ENCODE assay signal across 1 cellular context in the genomic region with DNA sequence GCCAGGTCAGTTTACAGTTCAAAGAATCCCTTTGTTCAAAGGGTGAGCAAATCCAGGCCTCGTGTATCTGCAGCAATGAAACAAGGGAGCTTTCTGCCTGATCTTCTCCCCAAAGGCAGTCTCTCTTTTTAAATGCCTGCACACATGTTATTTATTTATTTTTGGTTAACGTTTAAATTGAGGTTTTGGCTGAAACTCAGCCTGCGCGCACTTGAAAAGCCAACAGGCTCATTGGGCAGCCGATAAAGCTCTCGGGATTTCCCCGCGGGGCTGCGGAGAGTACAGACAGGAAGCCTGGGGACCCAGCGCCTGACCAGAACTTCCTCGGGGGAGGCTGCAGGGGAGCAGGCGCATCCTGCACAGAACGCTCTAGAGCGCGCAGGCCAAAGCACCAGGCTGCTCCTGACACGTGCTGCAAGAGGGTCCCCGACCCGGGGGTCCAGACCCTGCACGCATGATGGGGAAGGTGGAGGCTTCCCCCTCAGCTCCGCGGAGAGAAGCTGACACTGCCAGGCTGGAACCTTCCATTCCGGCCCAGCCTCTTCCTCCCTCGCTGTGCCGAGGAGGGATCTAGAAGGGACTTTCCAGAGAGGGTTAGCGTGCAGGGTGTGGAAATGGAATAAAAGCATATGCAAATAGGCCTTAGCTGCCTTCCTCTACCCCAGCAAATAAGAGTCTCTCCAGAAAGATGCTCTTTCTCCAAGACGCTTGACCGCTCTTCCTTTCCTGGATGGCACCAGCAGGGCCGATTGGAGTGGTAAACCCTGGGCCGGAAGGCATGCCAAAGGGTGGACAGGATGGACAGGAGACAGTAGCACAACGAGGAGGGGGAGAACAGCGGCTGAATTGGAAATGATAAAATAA.
TF ChIP-seq lines count a peak whose summit lies in the region.

No MANE protein-coding gene starts in this region.

TF ChIP-seq in HepG2, 621 proteins besides CTCF, POLR2A, EP300 and RAD21 (continued from another document and continues in another):
- TF ChIP-seq IKZF5 (CRISPR knock-in tag; IDR thresholded peaks at IDR 0.05) (peak; percentile 95), SIX4 (CRISPR knock-in tag; IDR thresholded peaks at IDR 0.05) (peak; percentile 71), ARNT (IDR thresholded peaks at IDR 0.05) (no peak), GTF2F1 (IDR thresholded peaks at IDR 0.05; ENCODE audit: low read length) (no peak), YEATS4 (CRISPR knock-in tag; IDR thresholded peaks at IDR 0.05; ENCODE audit: borderline replicate concordance) (peak; percentile 59; the same call in 1 of the 2 replicates), FOSL2 (CRISPR knock-in tag; IDR thresholded peaks at IDR 0.05) (peak; percentile 42; the same call in 1 of the 2 replicates), POLR2G (IDR thresholded peaks at IDR 0.05; ENCODE audit: low read depth, low read length) (peak; percentile 97), ZNF460 (CRISPR knock-in tag; IDR thresholded peaks at IDR 0.05; ENCODE audit: borderline replicate concordance) (peak; percentile 33; the same call in 1 of the 2 replicates), HMG20B (CRISPR knock-in tag; conservative IDR thresholded peaks at IDR 0.05) (0 out of 2 replicates have a peak, but pooled peaks have one; percentile 14), ZNF850 (CRISPR knock-in tag; conservative IDR thresholded peaks at IDR 0.05) (0 out of 2 replicates have a peak, but pooled peaks have one; percentile 31), ZNF746 (CRISPR knock-in tag; IDR thresholded peaks at IDR 0.05) (no peak), TGIF2 (CRISPR knock-in tag; IDR thresholded peaks at IDR 0.05) (peak; percentile 47; the same call in 1 of the 2 replicates), MEIS1 (CRISPR knock-in tag; IDR thresholded peaks at IDR 0.05; ENCODE audit: borderline replicate concordance) (0 out of 2 replicates have a peak, but pooled peaks have one; percentile 23), ZNF503 (CRISPR knock-in tag; IDR thresholded peaks at IDR 0.05) (peak; percentile 90; the same call in 1 of the 2 replicates), KLF15 (CRISPR knock-in tag; IDR thresholded peaks at IDR 0.05; ENCODE audit: borderline replicate concordance) (peak; percentile 65; the same call in 1 of the 2 replicates), ZBTB2 (CRISPR knock-in tag; IDR thresholded peaks at IDR 0.05; ENCODE audit: low read depth) (0 out of 2 replicates have a peak, but pooled peaks have one; percentile 41), SP4 (CRISPR knock-in tag; IDR thresholded peaks at IDR 0.05) (peak; percentile 51; the same call in 1 of the 2 replicates), ZFYVE20 (CRISPR knock-in tag; IDR thresholded peaks at IDR 0.05; ENCODE audit: borderline replicate concordance, low read depth) (peak; percentile 54; the same call in 1 of the 2 replicates), ZSCAN30 (CRISPR knock-in tag; IDR thresholded peaks at IDR 0.05) (no peak), ZNF337 (CRISPR knock-in tag; IDR thresholded peaks at IDR 0.05; ENCODE audit: borderline replicate concordance, low read depth) (peak; percentile 63; the same call in 1 of the 2 replicates), HOXA9 (CRISPR knock-in tag; IDR thresholded peaks at IDR 0.05; ENCODE audit: borderline replicate concordance) (peak; percentile 64; the same call in 1 of the 2 replicates), PRDM10 (CRISPR knock-in tag; IDR thresholded peaks at IDR 0.05; ENCODE audit: low read depth) (peak; percentile 60)
- TF ChIP-seq, protein P1, sequence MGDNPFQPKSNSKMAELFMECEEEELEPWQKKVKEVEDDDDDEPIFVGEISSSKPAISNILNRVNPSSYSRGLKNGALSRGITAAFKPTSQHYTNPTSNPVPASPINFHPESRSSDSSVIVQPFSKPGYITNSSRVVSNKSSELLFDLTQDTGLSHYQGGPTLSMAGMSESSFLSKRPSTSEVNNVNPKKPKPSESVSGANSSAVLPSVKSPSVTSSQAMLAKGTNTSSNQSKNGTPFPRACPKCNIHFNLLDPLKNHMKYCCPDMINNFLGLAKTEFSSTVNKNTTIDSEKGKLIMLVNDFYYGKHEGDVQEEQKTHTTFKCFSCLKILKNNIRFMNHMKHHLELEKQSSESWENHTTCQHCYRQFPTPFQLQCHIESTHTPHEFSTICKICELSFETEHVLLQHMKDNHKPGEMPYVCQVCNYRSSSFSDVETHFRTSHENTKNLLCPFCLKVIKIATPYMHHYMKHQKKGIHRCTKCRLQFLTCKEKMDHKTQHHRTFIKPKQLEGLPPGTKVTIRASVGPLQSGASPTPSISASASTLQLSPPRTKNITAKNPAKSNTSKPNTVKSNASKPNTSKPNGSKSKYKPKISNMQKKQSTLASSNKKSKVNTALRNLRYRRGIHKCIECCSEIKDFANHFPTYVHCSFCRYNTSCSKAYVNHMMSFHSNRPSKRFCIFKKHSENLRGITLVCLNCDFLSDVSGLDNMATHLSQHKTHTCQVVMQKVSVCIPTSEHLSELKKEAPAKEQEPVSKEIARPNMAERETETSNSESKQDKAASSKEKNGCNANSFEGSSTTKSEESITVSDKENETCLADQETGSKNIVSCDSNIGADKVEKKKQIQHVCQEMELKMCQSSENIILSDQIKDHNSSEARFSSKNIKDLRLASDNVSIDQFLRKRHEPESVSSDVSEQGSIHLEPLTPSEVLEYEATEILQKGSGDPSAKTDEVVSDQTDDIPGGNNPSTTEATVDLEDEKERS (CRISPR knock-in tag; IDR thresholded peaks at IDR 0.05): peak; percentile 10; the same call in 1 of the 2 replicates
- TF ChIP-seq, protein P2, sequence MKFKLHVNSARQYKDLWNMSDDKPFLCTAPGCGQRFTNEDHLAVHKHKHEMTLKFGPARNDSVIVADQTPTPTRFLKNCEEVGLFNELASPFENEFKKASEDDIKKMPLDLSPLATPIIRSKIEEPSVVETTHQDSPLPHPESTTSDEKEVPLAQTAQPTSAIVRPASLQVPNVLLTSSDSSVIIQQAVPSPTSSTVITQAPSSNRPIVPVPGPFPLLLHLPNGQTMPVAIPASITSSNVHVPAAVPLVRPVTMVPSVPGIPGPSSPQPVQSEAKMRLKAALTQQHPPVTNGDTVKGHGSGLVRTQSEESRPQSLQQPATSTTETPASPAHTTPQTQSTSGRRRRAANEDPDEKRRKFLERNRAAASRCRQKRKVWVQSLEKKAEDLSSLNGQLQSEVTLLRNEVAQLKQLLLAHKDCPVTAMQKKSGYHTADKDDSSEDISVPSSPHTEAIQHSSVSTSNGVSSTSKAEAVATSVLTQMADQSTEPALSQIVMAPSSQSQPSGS (CRISPR knock-in tag; IDR thresholded peaks at IDR 0.05): peak; percentile 54
- TF ChIP-seq, protein P3, sequence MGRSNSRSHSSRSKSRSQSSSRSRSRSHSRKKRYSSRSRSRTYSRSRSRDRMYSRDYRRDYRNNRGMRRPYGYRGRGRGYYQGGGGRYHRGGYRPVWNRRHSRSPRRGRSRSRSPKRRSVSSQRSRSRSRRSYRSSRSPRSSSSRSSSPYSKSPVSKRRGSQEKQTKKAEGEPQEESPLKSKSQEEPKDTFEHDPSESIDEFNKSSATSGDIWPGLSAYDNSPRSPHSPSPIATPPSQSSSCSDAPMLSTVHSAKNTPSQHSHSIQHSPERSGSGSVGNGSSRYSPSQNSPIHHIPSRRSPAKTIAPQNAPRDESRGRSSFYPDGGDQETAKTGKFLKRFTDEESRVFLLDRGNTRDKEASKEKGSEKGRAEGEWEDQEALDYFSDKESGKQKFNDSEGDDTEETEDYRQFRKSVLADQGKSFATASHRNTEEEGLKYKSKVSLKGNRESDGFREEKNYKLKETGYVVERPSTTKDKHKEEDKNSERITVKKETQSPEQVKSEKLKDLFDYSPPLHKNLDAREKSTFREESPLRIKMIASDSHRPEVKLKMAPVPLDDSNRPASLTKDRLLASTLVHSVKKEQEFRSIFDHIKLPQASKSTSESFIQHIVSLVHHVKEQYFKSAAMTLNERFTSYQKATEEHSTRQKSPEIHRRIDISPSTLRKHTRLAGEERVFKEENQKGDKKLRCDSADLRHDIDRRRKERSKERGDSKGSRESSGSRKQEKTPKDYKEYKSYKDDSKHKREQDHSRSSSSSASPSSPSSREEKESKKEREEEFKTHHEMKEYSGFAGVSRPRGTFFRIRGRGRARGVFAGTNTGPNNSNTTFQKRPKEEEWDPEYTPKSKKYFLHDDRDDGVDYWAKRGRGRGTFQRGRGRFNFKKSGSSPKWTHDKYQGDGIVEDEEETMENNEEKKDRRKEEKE (IDR thresholded peaks at IDR 0.05): no peak
- TF ChIP-seq, protein P4, sequence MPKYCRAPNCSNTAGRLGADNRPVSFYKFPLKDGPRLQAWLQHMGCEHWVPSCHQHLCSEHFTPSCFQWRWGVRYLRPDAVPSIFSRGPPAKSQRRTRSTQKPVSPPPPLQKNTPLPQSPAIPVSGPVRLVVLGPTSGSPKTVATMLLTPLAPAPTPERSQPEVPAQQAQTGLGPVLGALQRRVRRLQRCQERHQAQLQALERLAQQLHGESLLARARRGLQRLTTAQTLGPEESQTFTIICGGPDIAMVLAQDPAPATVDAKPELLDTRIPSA (CRISPR knock-in tag; IDR thresholded peaks at IDR 0.05; ENCODE audit: borderline replicate concordance): no peak
- TF ChIP-seq, protein P5, sequence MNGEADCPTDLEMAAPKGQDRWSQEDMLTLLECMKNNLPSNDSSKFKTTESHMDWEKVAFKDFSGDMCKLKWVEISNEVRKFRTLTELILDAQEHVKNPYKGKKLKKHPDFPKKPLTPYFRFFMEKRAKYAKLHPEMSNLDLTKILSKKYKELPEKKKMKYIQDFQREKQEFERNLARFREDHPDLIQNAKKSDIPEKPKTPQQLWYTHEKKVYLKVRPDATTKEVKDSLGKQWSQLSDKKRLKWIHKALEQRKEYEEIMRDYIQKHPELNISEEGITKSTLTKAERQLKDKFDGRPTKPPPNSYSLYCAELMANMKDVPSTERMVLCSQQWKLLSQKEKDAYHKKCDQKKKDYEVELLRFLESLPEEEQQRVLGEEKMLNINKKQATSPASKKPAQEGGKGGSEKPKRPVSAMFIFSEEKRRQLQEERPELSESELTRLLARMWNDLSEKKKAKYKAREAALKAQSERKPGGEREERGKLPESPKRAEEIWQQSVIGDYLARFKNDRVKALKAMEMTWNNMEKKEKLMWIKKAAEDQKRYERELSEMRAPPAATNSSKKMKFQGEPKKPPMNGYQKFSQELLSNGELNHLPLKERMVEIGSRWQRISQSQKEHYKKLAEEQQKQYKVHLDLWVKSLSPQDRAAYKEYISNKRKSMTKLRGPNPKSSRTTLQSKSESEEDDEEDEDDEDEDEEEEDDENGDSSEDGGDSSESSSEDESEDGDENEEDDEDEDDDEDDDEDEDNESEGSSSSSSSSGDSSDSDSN (CRISPR knock-in tag; IDR thresholded peaks at IDR 0.05): peak; percentile 84
